19 cellular contexts compared by ENCODE assay signal in genomic region chrX:148281920-148282319, GRCh38.
A peak's percentile ranks its signal among the peaks of the same experiment; 100 is the strongest.
DNase-seq lines count a peak whose midpoint lies in the region; ATAC-seq and TF ChIP-seq lines count a peak whose summit lies in the region.
"Had no signal": no experiment of that assay in that cellular context is flagged by ENCODE, and none has a peak within 500 bp of the region (broad histone marks: within the 10 kb centered on the region; RNA-seq: fewer than 3 reads in every experiment).

No MANE protein-coding gene starts in this region.

- peaks cover 19% of the 10 kb centered on the region for H3K9me3 ChIP-seq in KOPT-K1 (ENCODE audit: insufficient read depth, low read length, poor library complexity, severe bottlenecking)

- no peak for TF ChIP-seq CTCF in GM13976 (IDR thresholded peaks at IDR 0.05; ENCODE audit: borderline replicate concordance, control extremely low read depth, extremely low read depth, insufficient read depth, missing control alignments)

- H3K9me3 Mint-ChIP-seq in activated T-cell treated with anti-CD3 and anti-CD28 coated beads, Interleukin-2, amount 50 U/mL, for 72 hours: peaks cover 1 to 3% of the 10 kb centered on the region in 2 donors
- H3K9me3 Mint-ChIP-seq in activated naive CD4-positive, alpha-beta T cell treated with anti-CD3 and anti-CD28 coated beads, Interleukin-2, amount 50 U/mL, for 72 hours: peaks cover 3 to 11% of the 10 kb centered on the region in 2 donors
- no peaks in the 10 kb centered on the region for H3K9me3 Mint-ChIP-seq in stimulated activated effector memory CD8-positive, alpha-beta T cell treated with anti-CD3 and anti-CD28 coated beads, Interleukin-12 subunit alpha, Interleukin-12 subunit beta, amount 100 ng/mL, for 72 hours

- in situ Hi-C loops in GM13976 (cut with MboI; ENCODE audit: low sequenced_read_pairs, unreplicated experiment): no loop called here

- H3K27ac Mint-ChIP-seq in activated T-cell treated with anti-CD3 and anti-CD28 coated beads, Interleukin-2, amount 50 U/mL, for 72 hours: peak overlapping the region; percentile 12
- H3K27ac Mint-ChIP-seq in activated naive CD4-positive, alpha-beta T cell treated with anti-CD3 and anti-CD28 coated beads, Interleukin-2, amount 50 U/mL, for 72 hours: peak overlapping the region; percentile 69 to 95
- H3K27ac Mint-ChIP-seq in stimulated activated effector memory CD8-positive, alpha-beta T cell treated with anti-CD3 and anti-CD28 coated beads, Interleukin-12 subunit alpha, Interleukin-12 subunit beta, amount 100 ng/mL, for 72 hours: peak overlapping the region; percentile 26
- H3K27ac Mint-ChIP-seq: H9 had no signal

- no peaks in the 10 kb centered on the region for H3K36me3 ChIP-seq in KOPT-K1 (ENCODE audit: insufficient read depth, low read length)

- peak overlapping the region; percentile 41 to 45 for H3K4me3 Mint-ChIP-seq in activated T-cell treated with anti-CD3 and anti-CD28 coated beads, Interleukin-2, amount 50 U/mL, for 72 hours
- no peak overlapping the region for H3K4me3 Mint-ChIP-seq in stimulated activated effector memory CD8-positive, alpha-beta T cell treated with anti-CD3 and anti-CD28 coated beads, Interleukin-12 subunit alpha, Interleukin-12 subunit beta, amount 100 ng/mL, for 72 hours
- H3K4me3 Mint-ChIP-seq: H9 had no signal

- H3K27me3 Mint-ChIP-seq in activated T-cell treated with anti-CD3 and anti-CD28 coated beads, Interleukin-2, amount 50 U/mL, for 72 hours (ENCODE audit: low read depth): no peaks in the 10 kb centered on the region

- H3K4me1 Mint-ChIP-seq in activated T-cell treated with anti-CD3 and anti-CD28 coated beads, Interleukin-2, amount 50 U/mL, for 72 hours (ENCODE audit: low read depth): peaks cover 40% of the 10 kb centered on the region
- H3K4me1 Mint-ChIP-seq in stimulated activated effector memory CD8-positive, alpha-beta T cell treated with anti-CD3 and anti-CD28 coated beads, Interleukin-12 subunit alpha, Interleukin-12 subunit beta, amount 100 ng/mL, for 72 hours: peaks cover 15% of the 10 kb centered on the region
- H3K4me1 Mint-ChIP-seq: H9 had no signal

- DNase-seq in activated T-cell treated with anti-CD3 and anti-CD28 coated beads, Interleukin-2, amount 50 U/mL, for 72 hours: no peak
- DNase-seq in activated T-cell treated with anti-CD3 and anti-CD28 coated beads for 4 hours: no peak
- DNase-seq in activated naive CD4-positive, alpha-beta T cell treated with anti-CD3 and anti-CD28 coated beads, Interleukin-2, amount 50 U/mL, for 72 hours (ENCODE audit: low spot score in 2 of 2): no peak
- no peak for DNase-seq in stimulated activated effector memory CD8-positive, alpha-beta T cell treated with anti-CD3 and anti-CD28 coated beads, Interleukin-12 subunit alpha, Interleukin-12 subunit beta, amount 100 ng/mL, for 72 hours (ENCODE audit: low spot score in 2 of 2)
- DNase-seq in NK-92 (lab: John Stamatoyannopoulos, UW; ENCODE audit: unreplicated experiment): no peak
- DNase-seq in GM13976 (ENCODE audit: low spot score): no peak
- DNase-seq: ACHN, DMS 273 treated with DMSO at 0.1 percent for 48 hours, EL, H9, MM.1S, NCI-H1105 treated with DMSO at 0.1 percent for 48 hours, NCI-H187, NCI-H69, PC-9 had no signal

- peak; percentile 84 to 87 for ATAC-seq in activated T-cell treated with anti-CD3 and anti-CD28 coated beads, Interleukin-2, amount 50 U/mL, for 72 hours (replicated peaks in 1 of 2)
- peak; percentile 83 to 89 for ATAC-seq in activated naive CD4-positive, alpha-beta T cell treated with anti-CD3 and anti-CD28 coated beads, Interleukin-2, amount 50 U/mL, for 72 hours
- ATAC-seq in stimulated activated effector memory CD8-positive, alpha-beta T cell treated with anti-CD3 and anti-CD28 coated beads, Interleukin-12 subunit alpha, Interleukin-12 subunit beta, amount 100 ng/mL, for 72 hours: peak; percentile 72
- no peak for ATAC-seq in GM19467 (IDR thresholded peaks at IDR 0.05; ENCODE audit: unreplicated experiment)
- ATAC-seq: HepG2 had no signal

- peak overlapping the region; percentile 54 for H3K27ac ChIP-seq in KOPT-K1 (ENCODE audit: low read depth, low read length, poor library complexity, severe bottlenecking)
- H3K27ac ChIP-seq: KMS-11, PC-9 had no signal

- peaks cover 0 to 10% of the 10 kb centered on the region in 2 donors for H3K36me3 Mint-ChIP-seq in activated T-cell treated with anti-CD3 and anti-CD28 coated beads, Interleukin-2, amount 50 U/mL, for 72 hours (ENCODE audit: insufficient read depth in 2 of 2)
- H3K36me3 Mint-ChIP-seq in activated naive CD4-positive, alpha-beta T cell treated with anti-CD3 and anti-CD28 coated beads, Interleukin-2, amount 50 U/mL, for 72 hours: peaks cover 0 to 7% of the 10 kb centered on the region in 2 donors
- no peaks in the 10 kb centered on the region for H3K36me3 Mint-ChIP-seq in stimulated activated effector memory CD8-positive, alpha-beta T cell treated with anti-CD3 and anti-CD28 coated beads, Interleukin-12 subunit alpha, Interleukin-12 subunit beta, amount 100 ng/mL, for 72 hours

Comparison
In these comparisons a context has a peak if more than half of its experiments do, and no peak if none do; other contexts are left out.
1. H3K27ac Mint-ChIP-seq: peak in every context shown above with its lines; median percentile 82 in activated naive CD4-positive, alpha-beta T cell treated with anti-CD3 and anti-CD28 coated beads, Interleukin-2, amount 50 U/mL, for 72 hours; 26 in stimulated activated effector memory CD8-positive, alpha-beta T cell treated with anti-CD3 and anti-CD28 coated beads, Interleukin-12 subunit alpha, Interleukin-12 subunit beta, amount 100 ng/mL, for 72 hours; 12 in activated T-cell treated with anti-CD3 and anti-CD28 coated beads, Interleukin-2, amount 50 U/mL, for 72 hours.